ENCODE assay signal across 8 cellular contexts in the genomic region with DNA sequence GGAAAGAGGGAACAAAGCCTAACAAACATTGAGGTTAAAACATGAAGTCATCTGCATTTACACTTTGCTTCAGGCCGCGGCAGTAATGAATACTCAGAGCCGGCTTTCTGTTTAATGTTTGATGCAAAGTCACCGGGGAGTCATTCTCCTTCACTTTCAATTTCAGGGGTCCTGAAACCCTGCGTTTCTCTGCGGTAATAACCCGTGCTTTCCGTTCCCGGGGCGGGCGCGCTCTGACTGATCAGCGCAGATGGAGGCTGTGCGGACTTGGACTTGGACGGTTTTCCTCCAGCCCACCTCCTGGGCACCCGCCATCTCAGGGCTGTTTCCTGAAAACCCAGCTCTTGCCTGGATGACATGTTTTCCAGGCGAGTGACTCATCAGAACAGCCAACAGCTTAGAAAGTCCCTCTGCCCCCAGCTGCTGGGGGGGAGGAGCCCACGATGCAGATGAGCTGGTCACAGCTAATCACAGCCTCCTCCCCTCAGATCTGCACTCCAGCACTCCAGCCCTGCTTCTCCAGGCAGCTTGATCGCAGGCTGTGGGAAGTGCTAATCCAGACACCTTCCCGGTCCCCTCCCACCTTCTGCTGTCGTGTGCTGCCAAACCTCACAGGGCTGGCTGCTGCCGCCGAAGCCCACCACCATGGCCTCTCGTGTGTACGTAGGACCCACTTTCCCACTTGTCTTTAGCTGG.
DNase-seq lines count a peak whose midpoint lies in the region; ATAC-seq, FAIRE-seq and TF ChIP-seq lines count a peak whose summit lies in the region.

No MANE protein-coding gene starts in this region.

- peak overlapping the region; percentile 98 for H3K4me2 ChIP-seq in KMS-11

- H3K79me2 ChIP-seq in KMS-11 (ENCODE audit: insufficient read depth, low read depth), result no peaks in the 10 kb centered on the region

- ATAC-seq in GM21737 (IDR thresholded peaks at IDR 0.05; ENCODE audit: unreplicated experiment), result peak; percentile 74

- no peaks in the 10 kb centered on the region for H4K20me1 ChIP-seq in KMS-11 (ENCODE audit: insufficient read depth)

- no peaks in the 10 kb centered on the region for H3K36me3 ChIP-seq in KMS-11 (ENCODE audit: insufficient read depth)

- FAIRE-seq in RCC 7860 (lab: Jason Lieb, UNC), result peak; percentile 94

- peaks cover 19% of the 10 kb centered on the region for H3K36me3 Mint-ChIP-seq in nephron (ENCODE audit: low read depth)

- H3K9me3 Mint-ChIP-seq in nephron, result no peaks in the 10 kb centered on the region

- peak overlapping the region; percentile 95 for H3K27ac ChIP-seq in KMS-11

- H3K4me1 ChIP-seq in KMS-11 (ENCODE audit: low read depth, poor library complexity, severe bottlenecking), result peaks cover 27% of the 10 kb centered on the region

- H3K4me3 ChIP-seq in KMS-11 (IDR thresholded peaks at IDR 0.05; ENCODE audit: insufficient read depth, low read depth, low read length) (no peak overlapping the region), fibroblast of villous mesenchyme (ENCODE audit: low read depth, low read length) (peak overlapping the region; percentile 60)

- H3K27me3 Mint-ChIP-seq in nephron (ENCODE audit: low read depth), result no peaks in the 10 kb centered on the region

- H3K4me3 Mint-ChIP-seq in nephron, result peak overlapping the region; percentile 71 to 85 (median 75)

- no peaks in the 10 kb centered on the region for H3K27me3 ChIP-seq in KMS-11 (ENCODE audit: insufficient read depth, low read depth)

- H3K4me1 Mint-ChIP-seq in nephron, result peaks cover 56% of the 10 kb centered on the region

- H3K9ac ChIP-seq in KMS-11, result peak overlapping the region; percentile 85

- H3K27ac Mint-ChIP-seq in nephron, result peak overlapping the region; percentile 87 to 98 (median 91)

- TF ChIP-seq CTCF in KMS-11 (conservative IDR thresholded peaks at IDR 0.05; ENCODE audit: low read depth, low read length) (no peak), fibroblast of villous mesenchyme (IDR thresholded peaks at IDR 0.05; ENCODE audit: insufficient read depth, low read depth, low read length) (no peak), nephron (IDR thresholded peaks at IDR 0.05; ENCODE audit: unreplicated experiment in 3 of 3) (no peak)

- DNase-seq in DMS53 treated with DMSO at 0.1 percent for 48 hours (lab: John Stamatoyannopoulos, UW; ENCODE audit: unreplicated experiment) (peak; percentile 95), RCC 7860 (ENCODE audit: low spot score) (peak; percentile 98), fibroblast of villous mesenchyme (ENCODE audit: low read depth) (peak; percentile 99)
- DNase-seq in activated effector memory CD4-positive, alpha-beta T cell treated with anti-CD3 and anti-CD28 coated beads, Interleukin-2, amount 50 U/mL, for 16 hours, result peak; percentile 93
- DNase-seq in stimulated activated naive CD4-positive, alpha-beta T cell (lab: John Stamatoyannopoulos, UW), result peak; percentile 35 to 66 (median 63)

- H2AFZ ChIP-seq in KMS-11 (ENCODE audit: low read depth), result peak overlapping the region; percentile 53
